ENCODE assay signal across 8 cellular contexts in the genomic region with DNA sequence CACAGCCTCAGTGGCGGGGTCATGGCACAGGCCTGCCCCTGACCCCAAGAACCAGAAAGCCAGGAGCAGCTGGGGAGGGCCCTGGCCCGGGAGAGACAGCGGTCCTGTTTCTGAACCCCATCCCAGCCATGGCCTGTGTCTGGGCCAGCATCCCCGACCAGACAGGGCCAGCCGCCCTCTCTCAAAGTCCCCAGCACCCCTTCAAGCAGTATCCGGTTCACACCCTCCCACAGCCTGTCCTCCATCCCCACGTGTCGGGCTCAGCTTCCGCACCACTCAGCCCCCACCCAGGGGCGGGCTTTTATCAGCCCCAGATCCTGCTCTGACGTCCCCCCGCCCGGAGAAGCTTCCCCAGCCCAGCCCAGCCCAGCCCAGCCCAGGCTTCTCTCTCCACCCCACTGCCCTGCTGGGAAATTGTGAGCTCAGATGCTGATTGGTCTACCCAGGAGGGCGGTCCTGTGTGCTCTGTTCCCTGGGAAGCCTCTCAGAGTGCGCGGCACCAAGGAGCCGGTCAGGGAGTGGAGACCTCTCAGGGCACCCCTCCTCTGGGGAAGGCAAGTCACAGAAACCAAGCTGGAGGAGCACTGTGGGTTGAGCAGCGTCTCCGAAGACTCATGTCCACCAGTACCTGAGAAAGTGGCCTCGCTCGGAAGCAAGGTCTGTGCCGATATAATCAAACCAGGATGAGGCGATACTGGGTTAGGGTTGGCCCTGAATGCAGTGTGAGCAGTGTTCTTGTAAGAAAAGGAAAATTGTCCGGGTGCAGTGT. TPM values are rescaled to one million over a fixed set of nuclear protein-coding genes. Genes with fewer than 3 reads are reported as not detected.
DNase-seq lines count a peak whose midpoint lies in the region; ATAC-seq and TF ChIP-seq lines count a peak whose summit lies in the region.

No MANE protein-coding gene starts in this region.

- H3K27me3 Mint-ChIP-seq in endothelial cell (ENCODE audit: unreplicated experiment) (peaks cover 9% of the 10 kb centered on the region), Caco-2 (ENCODE audit: insufficient read depth, unreplicated experiment) (no peaks in the 10 kb centered on the region)

- POLR2A ChIA-PET in Caco-2 (lab: Charles Lee) = no interaction called here

- no peaks in the 10 kb centered on the region for H3K36me3 ChIP-seq in Caco-2 (ENCODE audit: control insufficient read depth, insufficient read depth, low read length)

- H3K4me3 ChIP-seq in Caco-2 (ENCODE audit: low read depth, low read length) = no peak overlapping the region

- CTCF ChIA-PET in Caco-2 (lab: Charles Lee) = interaction anchor here (0.6 to 0.7 kb wide), 3 partner anchors 30 to 884 kb away, joined by 3 to 7 read pairs (median 3); no protein-coding TSS in a partner anchor

- H3K4me1 ChIP-seq in Caco-2 = peaks cover 11% of the 10 kb centered on the region

- peak overlapping the region; percentile 21 for H3K27ac Mint-ChIP-seq in endothelial cell (ENCODE audit: unreplicated experiment)
- H3K27ac Mint-ChIP-seq in Caco-2 (ENCODE audit: unreplicated experiment) = no peak overlapping the region

- BruUV-seq in Caco-2 (replicated peaks; lab: Mats Ljungman, UMichigan) = no TSS peak

- no peaks in the 10 kb centered on the region for H3K4me1 Mint-ChIP-seq in endothelial cell (ENCODE audit: unreplicated experiment)
- no peaks in the 10 kb centered on the region for H3K4me1 Mint-ChIP-seq in Caco-2 (ENCODE audit: low read depth, unreplicated experiment)

- no peaks in the 10 kb centered on the region for H3K36me3 Mint-ChIP-seq in endothelial cell (ENCODE audit: low read depth, unreplicated experiment)
- H3K36me3 Mint-ChIP-seq in Caco-2 (ENCODE audit: insufficient read depth, unreplicated experiment) = no peaks in the 10 kb centered on the region

- peak; percentile 72 for DNase-seq in AG09319 (ENCODE audit: extremely low read depth, low read depth)
- DNase-seq in NCI-H526 treated with DMSO at 0.1 percent for 48 hours (lab: John Stamatoyannopoulos, UW) = peak; percentile 60
- DNase-seq in activated CD8-positive, alpha-beta memory T cell treated with anti-CD3 and anti-CD28 coated beads, Interleukin-2, amount 50 U/mL, for 4 hours = peak; percentile 71
- peak; percentile 54 for DNase-seq in endothelial cell (ENCODE audit: low spot score)
- DNase-seq in mesenteric fat pad (ENCODE audit: low spot score) = peak; percentile 95
- peak; percentile 50 for DNase-seq in stimulated activated CD8-positive, alpha-beta memory T cell treated with anti-CD3 and anti-CD28 coated beads, Interleukin-15, amount 100 ng/mL, for 24 hours (ENCODE audit: low read depth)
- no peak for DNase-seq in Caco-2

- no peaks in the 10 kb centered on the region for H3K27me3 ChIP-seq in Caco-2 (replicated peaks; ENCODE audit: control insufficient read depth, insufficient read depth, low read length)

- H3K4me3 Mint-ChIP-seq in endothelial cell (ENCODE audit: unreplicated experiment) = peak overlapping the region; percentile 42
- H3K4me3 Mint-ChIP-seq in Caco-2 (ENCODE audit: unreplicated experiment) = no peak overlapping the region

- intact Hi-C loops in Caco-2 (cut with micrococcal nuclease; ENCODE audit: unreplicated experiment) = no loop called here

- ATAC-seq in GM21390 (IDR thresholded peaks at IDR 0.05; ENCODE audit: unreplicated experiment) = peak; percentile 44

- H3K9me3 ChIP-seq in Caco-2 = no peaks in the 10 kb centered on the region

- TF ChIP-seq CTCF in AG09319 (IDR thresholded peaks at IDR 0.05; ENCODE audit: low read depth, low read length) (no peak; the same call in 1 of the 2 replicates), endothelial cell (IDR thresholded peaks at IDR 0.05; ENCODE audit: unreplicated experiment) (no peak), Caco-2 (IDR thresholded peaks at IDR 0.05; ENCODE audit: insufficient read depth in 1 of 2, low read depth in 1 of 2, low read length in 1 of 2, severe bottlenecking in 1 of 2, unreplicated experiment in 1 of 2) (no peak)

- H3K9me3 Mint-ChIP-seq in endothelial cell (ENCODE audit: unreplicated experiment) = no peaks in the 10 kb centered on the region
- no peaks in the 10 kb centered on the region for H3K9me3 Mint-ChIP-seq in Caco-2 (ENCODE audit: unreplicated experiment)

RNA-seq across cellular contexts. Expression of gene FAAP20, which starts 4.7 kb away (rescaled TPM):
- total RNA-seq in endothelial cell (ENCODE audit: unreplicated experiment) (118 TPM), mesenteric fat pad (42.6 TPM), Caco-2 (2022) (62.5 and 72.4 TPM in 2 replicates)

RNA-seq across cellular contexts. Expression of gene SKI, which starts 28.9 kb away (rescaled TPM):
- total RNA-seq in endothelial cell (ENCODE audit: unreplicated experiment) (73.3 TPM), mesenteric fat pad (101 TPM), Caco-2 (2022) (38.2 and 39.8 TPM in 2 replicates)

Comparison
In these comparisons a context has a peak if more than half of its experiments do, and no peak if none do; other contexts are left out.
1. DNase-seq: peak in AG09319 (single experiment), NCI-H526 treated with DMSO at 0.1 percent for 48 hours (single experiment), activated CD8-positive, alpha-beta memory T cell treated with anti-CD3 and anti-CD28 coated beads, Interleukin-2, amount 50 U/mL, for 4 hours (single experiment), endothelial cell (single experiment), mesenteric fat pad (single experiment) and stimulated activated CD8-positive, alpha-beta memory T cell treated with anti-CD3 and anti-CD28 coated beads, Interleukin-15, amount 100 ng/mL, for 24 hours (single experiment); none in Caco-2 (0 of 2).